In the genomic region with DNA sequence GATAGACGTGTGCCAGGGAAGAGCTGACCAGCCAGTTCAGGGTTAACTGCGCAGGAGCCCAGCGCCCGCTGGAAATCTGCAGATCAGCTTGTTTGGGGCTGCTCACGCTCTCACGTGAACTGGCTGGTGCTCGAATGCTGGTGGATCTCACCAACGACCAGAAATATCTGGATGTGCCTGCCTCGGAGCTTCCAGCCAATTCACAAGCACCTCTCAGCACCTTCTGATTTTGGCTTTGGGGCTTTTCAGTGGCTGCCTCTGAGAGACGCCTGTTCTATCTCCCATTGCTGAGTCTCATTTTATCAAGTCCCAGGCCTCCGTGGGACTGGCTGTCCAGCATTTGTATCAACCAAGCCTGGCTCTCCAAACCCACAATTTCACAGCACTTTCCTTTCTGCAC, we compare ENCODE assay signal across 18 cellular contexts.
DNase-seq lines count a peak whose midpoint lies in the region; ATAC-seq and TF ChIP-seq lines count a peak whose summit lies in the region.
"Had no signal": no experiment of that assay in that cellular context is flagged by ENCODE, and none has a peak within 500 bp of the region (broad histone marks: within the 10 kb centered on the region; RNA-seq: fewer than 3 reads in every experiment).

No MANE protein-coding gene starts in this region.

- H3K27me3 ChIP-seq in BE2C (no peaks in the 10 kb centered on the region), hepatocyte (no peaks in the 10 kb centered on the region)

- peaks cover 32% of the 10 kb centered on the region for H3K79me2 ChIP-seq in hepatocyte

- DNase-seq in BE2C = peak; percentile 46
- no peak for DNase-seq in chondrocyte (ENCODE audit: low spot score)
- DNase-seq in hepatocyte (ENCODE audit: low spot score) = no peak
- DNase-seq in retina = peak; percentile 58
- no peak for DNase-seq in DMS53 (lab: John Stamatoyannopoulos, UW)
- DNase-seq in stimulated activated CD4-positive, alpha-beta T cell treated with anti-CD3 and anti-CD28 coated beads, Interleukin-1b, Interleukin-23, amount 100 ng/mL, for 48 hours = no peak
- no peak for DNase-seq in occipital lobe (lab: John Stamatoyannopoulos, UW)
- DNase-seq: activated CD4-positive, CD25-positive, alpha-beta regulatory T cell treated with anti-CD3 and anti-CD28 coated beads, Interleukin-2, amount 50 U/mL, for 72 hours; activated naive CD8-positive, alpha-beta T cell treated with anti-CD3 and anti-CD28 coated beads, Interleukin-2, amount 10 ng/mL, durations not matched to agents 7 days and 5 days; CD8-positive, alpha-beta memory T cell; effector memory CD8-positive, alpha-beta T cell; foreskin melanocyte; naive thymus-derived CD8-positive, alpha-beta T cell; stimulated activated naive CD8-positive, alpha-beta T cell treated with anti-CD3 and anti-CD28 coated beads, Interleukin-15, amount 100 ng/mL, for 72 hours; T-helper 17 cell had no signal

- H2AFZ ChIP-seq in hepatocyte = no peak overlapping the region

- H3K9me3 ChIP-seq in BE2C = no peaks in the 10 kb centered on the region
- no peaks in the 10 kb centered on the region for H3K9me3 ChIP-seq in hepatocyte (ENCODE audit: low read depth)

- TF ChIP-seq CTCF in BE2C (IDR thresholded peaks at IDR 0.05; ENCODE audit: low read depth, low read length) (no peak), chondrocyte (IDR thresholded peaks at IDR 0.05) (no peak), hepatocyte (IDR thresholded peaks at IDR 0.05; ENCODE audit: poor library complexity) (no peak)

- H3K36me3 Mint-ChIP-seq in chondrocyte (ENCODE audit: low read depth) = peaks cover 16% of the 10 kb centered on the region
- H3K36me3 Mint-ChIP-seq: activated naive CD8-positive, alpha-beta T cell treated with anti-CD3 and anti-CD28 coated beads, Interleukin-2, amount 10 ng/mL, durations not matched to agents 7 days and 5 days; CD8-positive, alpha-beta memory T cell; naive thymus-derived CD8-positive, alpha-beta T cell had no signal

- no peak for ATAC-seq in HG03439 (IDR thresholded peaks at IDR 0.05; ENCODE audit: unreplicated experiment)
- ATAC-seq: effector memory CD8-positive, alpha-beta T cell; GM12878; HCT116; naive thymus-derived CD8-positive, alpha-beta T cell; stimulated activated naive CD8-positive, alpha-beta T cell treated with anti-CD3 and anti-CD28 coated beads, Interleukin-15, amount 100 ng/mL, for 72 hours; T-helper 17 cell had no signal

- no peak overlapping the region for H3K4me3 Mint-ChIP-seq in chondrocyte (ENCODE audit: unreplicated experiment)
- H3K4me3 Mint-ChIP-seq: activated naive CD8-positive, alpha-beta T cell treated with anti-CD3 and anti-CD28 coated beads, Interleukin-2, amount 10 ng/mL, durations not matched to agents 7 days and 5 days; CD8-positive, alpha-beta memory T cell; effector memory CD8-positive, alpha-beta T cell; naive thymus-derived CD8-positive, alpha-beta T cell; stimulated activated naive CD8-positive, alpha-beta T cell treated with anti-CD3 and anti-CD28 coated beads, Interleukin-15, amount 100 ng/mL, for 72 hours; T-helper 17 cell had no signal

- WGBS in hepatocyte (ENCODE audit: low lambda C conversion rate, missing lambda C conversion rate) = 55% methylated on average over 11 of the region's 11 CpGs

- peak overlapping the region; percentile 41 for H3K4me2 ChIP-seq in hepatocyte

- H3K4me1 ChIP-seq in BE2C (peaks cover 37% of the 10 kb centered on the region), hepatocyte (ENCODE audit: insufficient read depth) (peaks cover 27% of the 10 kb centered on the region)

- H3K36me3 ChIP-seq in BE2C (no peaks in the 10 kb centered on the region), hepatocyte (replicated peaks; ENCODE audit: insufficient read depth, low read depth) (no peaks in the 10 kb centered on the region)

- H3K4me3 ChIP-seq in BE2C (ENCODE audit: low read depth, low read length) = peak overlapping the region; percentile 16
- H3K4me3 ChIP-seq in hepatocyte = no peak overlapping the region
- H3K4me3 ChIP-seq: GM12878 had no signal

- no peak overlapping the region for H3K27ac ChIP-seq in hepatocyte

- no peaks in the 10 kb centered on the region for H3K9me3 Mint-ChIP-seq in chondrocyte (ENCODE audit: low read depth)
- H3K9me3 Mint-ChIP-seq: activated naive CD8-positive, alpha-beta T cell treated with anti-CD3 and anti-CD28 coated beads, Interleukin-2, amount 10 ng/mL, durations not matched to agents 7 days and 5 days; CD8-positive, alpha-beta memory T cell; effector memory CD8-positive, alpha-beta T cell; stimulated activated naive CD8-positive, alpha-beta T cell treated with anti-CD3 and anti-CD28 coated beads, Interleukin-15, amount 100 ng/mL, for 72 hours had no signal

- peaks cover 66% of the 10 kb centered on the region for H3K4me1 Mint-ChIP-seq in chondrocyte (ENCODE audit: low read depth)
- H3K4me1 Mint-ChIP-seq: activated naive CD8-positive, alpha-beta T cell treated with anti-CD3 and anti-CD28 coated beads, Interleukin-2, amount 10 ng/mL, durations not matched to agents 7 days and 5 days; CD8-positive, alpha-beta memory T cell; naive thymus-derived CD8-positive, alpha-beta T cell; stimulated activated naive CD8-positive, alpha-beta T cell treated with anti-CD3 and anti-CD28 coated beads, Interleukin-15, amount 100 ng/mL, for 72 hours; T-helper 17 cell had no signal

- no peaks in the 10 kb centered on the region for H3K27me3 Mint-ChIP-seq in chondrocyte (ENCODE audit: low read depth)

- peak overlapping the region; percentile 79 for H3K27ac Mint-ChIP-seq in chondrocyte (ENCODE audit: unreplicated experiment)
- H3K27ac Mint-ChIP-seq: activated naive CD8-positive, alpha-beta T cell treated with anti-CD3 and anti-CD28 coated beads, Interleukin-2, amount 10 ng/mL, durations not matched to agents 7 days and 5 days; CD8-positive, alpha-beta memory T cell; effector memory CD8-positive, alpha-beta T cell; naive thymus-derived CD8-positive, alpha-beta T cell; stimulated activated naive CD8-positive, alpha-beta T cell treated with anti-CD3 and anti-CD28 coated beads, Interleukin-15, amount 100 ng/mL, for 72 hours; T-helper 17 cell had no signal

- H3K9me2 ChIP-seq in hepatocyte (replicated peaks; ENCODE audit: insufficient read depth) = no peaks in the 10 kb centered on the region

- H4K20me1 ChIP-seq in hepatocyte (ENCODE audit: insufficient read depth, poor library complexity, severe bottlenecking) = peaks cover 13% of the 10 kb centered on the region

Comparison
In these comparisons a context has a peak if more than half of its experiments do, and no peak if none do; other contexts are left out.
1. DNase-seq: peak in BE2C (single experiment) and retina (single experiment); none in chondrocyte (single experiment), hepatocyte (single experiment), DMS53 (single experiment), stimulated activated CD4-positive, alpha-beta T cell treated with anti-CD3 and anti-CD28 coated beads, Interleukin-1b, Interleukin-23, amount 100 ng/mL, for 48 hours (single experiment) and occipital lobe (single experiment).